ENCODE assay signal across 20 cellular contexts in the genomic region with DNA sequence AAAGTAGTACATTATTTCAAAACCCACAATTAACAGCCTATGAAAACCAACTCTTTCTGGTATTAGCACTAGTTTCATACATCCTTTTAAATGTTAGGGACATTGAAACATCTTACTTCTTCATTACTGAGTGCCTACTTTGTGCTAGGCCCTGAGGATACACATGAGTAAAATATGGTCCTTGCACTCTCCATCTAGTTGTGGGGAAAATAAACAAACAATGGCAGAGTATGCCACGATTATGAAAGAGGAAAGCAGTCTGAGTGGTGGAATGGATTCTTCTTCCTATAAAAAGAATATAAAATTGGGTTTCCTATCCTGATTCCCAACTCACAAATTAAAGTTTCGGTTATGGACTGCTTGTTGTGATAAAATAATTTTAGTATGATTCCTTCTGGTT.
DNase-seq lines count a peak whose midpoint lies in the region; ATAC-seq, FAIRE-seq and TF ChIP-seq lines count a peak whose summit lies in the region.
"Had no signal": no experiment of that assay in that cellular context is flagged by ENCODE, and none has a peak within 500 bp of the region (broad histone marks: within the 10 kb centered on the region; RNA-seq: fewer than 3 reads in every experiment).

No MANE protein-coding gene starts in this region.

- POLR2A ChIA-PET in A549 (lab: Yijun Ruan, JAX), result no interaction called here

- H3K4me3 ChIP-seq in A549, result no peak overlapping the region
- no peak overlapping the region for H3K4me3 ChIP-seq in small intestine (ENCODE audit: low read depth in 1 of 2, low read length in 2 of 2)

- peaks cover 6% of the 10 kb centered on the region for H3K9me3 Mint-ChIP-seq in central memory CD8-positive, alpha-beta T cell
- H3K9me3 Mint-ChIP-seq in osteocyte (ENCODE audit: unreplicated experiment), result no peaks in the 10 kb centered on the region
- peaks cover 4 to 5% of the 10 kb centered on the region in 2 donors for H3K9me3 Mint-ChIP-seq in stimulated activated naive B cell treated with anti-CD40 and anti-IgM and Interleukin-4, amounts not matched to agents 10 μg/mL and 1 μg/mL and 100 μg/mL, for 72 hours
- H3K9me3 Mint-ChIP-seq: endodermal cell, immature natural killer cell, nephron progenitor cell had no signal

- peak overlapping the region; percentile 77 for H3K4me2 ChIP-seq in A549

- H3K27ac ChIP-seq in A549 (peak overlapping the region; percentile 70 to 83), small intestine (ENCODE audit: low read depth in 1 of 2, low read length in 1 of 2) (no peak overlapping the region)
- H3K27ac ChIP-seq: HL-60, VCaP had no signal

- DNase-seq in A549 (ENCODE audit: low read depth in 1 of 2, low spot score in 1 of 2) (no peak), EL (peak; percentile 14), osteocyte (ENCODE audit: extremely low spot score, unreplicated experiment) (no peak), small intestine (no peak)
- no peak for DNase-seq in central memory CD8-positive, alpha-beta T cell (ENCODE audit: low spot score in 2 of 2)
- DNase-seq in stimulated activated naive B cell treated with anti-CD40 and anti-IgM and Interleukin-4, amounts not matched to agents 10 μg/mL and 1 μg/mL and 100 μg/mL, for 72 hours, result no peak
- DNase-seq: activated gamma-delta T cell, COR-L47, endodermal cell, immature natural killer cell, NCI-H2029, NCI-H510A treated with DMSO at 0.1 percent for 48 hours, nephron progenitor cell, T-helper 1 cell had no signal

- 44% methylated on average over 2 of the region's 2 CpGs for WGBS in A549 (ENCODE audit: missing lambda C conversion rate)
- 76 to 80% (median 78%) methylated on average over 2 of the region's 2 CpGs for WGBS in small intestine, 3 donors

- H3K4me3 Mint-ChIP-seq in central memory CD8-positive, alpha-beta T cell, result peak overlapping the region; percentile 56
- H3K4me3 Mint-ChIP-seq in osteocyte (ENCODE audit: unreplicated experiment), result no peak overlapping the region
- H3K4me3 Mint-ChIP-seq in stimulated activated naive B cell treated with anti-CD40 and anti-IgM and Interleukin-4, amounts not matched to agents 10 μg/mL and 1 μg/mL and 100 μg/mL, for 72 hours, result no peak overlapping the region
- H3K4me3 Mint-ChIP-seq: endodermal cell, immature natural killer cell, memory B cell had no signal

- no peak for TF ChIP-seq EP300 in A549 (IDR thresholded peaks at IDR 0.05)

- no peak for FAIRE-seq in A549 (lab: Jason Lieb, UNC)
- FAIRE-seq in small intestine (lab: Jason Lieb, UNC), result no peak

- no peak for TF ChIP-seq RAD21 in A549 (conservative IDR thresholded peaks at IDR 0.05 in 1 of 2, IDR thresholded peaks at IDR 0.05 in 1 of 2)

- TF ChIP-seq CTCF in A549 (IDR thresholded peaks at IDR 0.05) (no peak), osteocyte (IDR thresholded peaks at IDR 0.05) (no peak)

- H3K9me3 ChIP-seq in A549, result no peaks in the 10 kb centered on the region
- no peaks in the 10 kb centered on the region for H3K9me3 ChIP-seq in small intestine (ENCODE audit: control insufficient read depth, low read depth)
- H3K9me3 ChIP-seq: heart left ventricle had no signal

- H3K4me1 ChIP-seq in A549 (peaks cover 58% of the 10 kb centered on the region), small intestine (ENCODE audit: control insufficient read depth in 2 of 2, insufficient read depth in 1 of 2, low read depth in 1 of 2, low read length in 1 of 2) (peaks cover 2 to 6% of the 10 kb centered on the region in 2 donors)

- H3K4me1 Mint-ChIP-seq in central memory CD8-positive, alpha-beta T cell, result peaks cover 43% of the 10 kb centered on the region
- peaks cover 36% of the 10 kb centered on the region for H3K4me1 Mint-ChIP-seq in osteocyte (ENCODE audit: unreplicated experiment)
- peaks cover 9 to 46% of the 10 kb centered on the region in 2 donors for H3K4me1 Mint-ChIP-seq in stimulated activated naive B cell treated with anti-CD40 and anti-IgM and Interleukin-4, amounts not matched to agents 10 μg/mL and 1 μg/mL and 100 μg/mL, for 72 hours

- no peaks in the 10 kb centered on the region for H3K27me3 Mint-ChIP-seq in central memory CD8-positive, alpha-beta T cell
- no peaks in the 10 kb centered on the region for H3K27me3 Mint-ChIP-seq in osteocyte (ENCODE audit: unreplicated experiment)
- peaks cover 0 to 5% of the 10 kb centered on the region in 2 donors for H3K27me3 Mint-ChIP-seq in stimulated activated naive B cell treated with anti-CD40 and anti-IgM and Interleukin-4, amounts not matched to agents 10 μg/mL and 1 μg/mL and 100 μg/mL, for 72 hours

- H3K36me3 Mint-ChIP-seq in central memory CD8-positive, alpha-beta T cell (ENCODE audit: insufficient read depth), result peaks cover 8% of the 10 kb centered on the region
- peaks cover 8% of the 10 kb centered on the region for H3K36me3 Mint-ChIP-seq in osteocyte (ENCODE audit: unreplicated experiment)
- peaks cover 29 to 47% of the 10 kb centered on the region in 2 donors for H3K36me3 Mint-ChIP-seq in stimulated activated naive B cell treated with anti-CD40 and anti-IgM and Interleukin-4, amounts not matched to agents 10 μg/mL and 1 μg/mL and 100 μg/mL, for 72 hours

- ATAC-seq in A549 (no peak), HG02571 (IDR thresholded peaks at IDR 0.05; ENCODE audit: unreplicated experiment) (no peak), GM21619 (IDR thresholded peaks at IDR 0.05; ENCODE audit: unreplicated experiment) (no peak)
- no peak for ATAC-seq in central memory CD8-positive, alpha-beta T cell (replicated peaks; ENCODE audit: extremely low read depth, poor library complexity, severe bottlenecking)
- ATAC-seq in stimulated activated naive B cell treated with anti-CD40 and anti-IgM and Interleukin-4, amounts not matched to agents 10 μg/mL and 1 μg/mL and 100 μg/mL, for 72 hours (replicated peaks), result no peak

- no peaks in the 10 kb centered on the region for H3K36me3 ChIP-seq in small intestine (ENCODE audit: control insufficient read depth in 2 of 2, insufficient read depth in 2 of 2, low read length in 2 of 2)

- no peaks in the 10 kb centered on the region for H3K27me3 ChIP-seq in small intestine (ENCODE audit: control insufficient read depth in 2 of 2, insufficient read depth in 2 of 2, low read length in 2 of 2)
- H3K27me3 ChIP-seq: heart left ventricle had no signal

- TF ChIP-seq POLR2A in A549 (IDR thresholded peaks at IDR 0.05; ENCODE audit: low read length), result no peak

- CTCF ChIA-PET in A549 (lab: Yijun Ruan, JAX), result no interaction called here

- peak overlapping the region; percentile 61 for H3K27ac Mint-ChIP-seq in central memory CD8-positive, alpha-beta T cell (ENCODE audit: low read depth)
- H3K27ac Mint-ChIP-seq in osteocyte (ENCODE audit: unreplicated experiment), result peak overlapping the region; percentile 54
- H3K27ac Mint-ChIP-seq in stimulated activated naive B cell treated with anti-CD40 and anti-IgM and Interleukin-4, amounts not matched to agents 10 μg/mL and 1 μg/mL and 100 μg/mL, for 72 hours, result no peak overlapping the region
- H3K27ac Mint-ChIP-seq: memory B cell had no signal

TF ChIP-seq in A549, 52 proteins besides CTCF, POLR2A, EP300 and RAD21:
- TF ChIP-seq, protein P1, sequence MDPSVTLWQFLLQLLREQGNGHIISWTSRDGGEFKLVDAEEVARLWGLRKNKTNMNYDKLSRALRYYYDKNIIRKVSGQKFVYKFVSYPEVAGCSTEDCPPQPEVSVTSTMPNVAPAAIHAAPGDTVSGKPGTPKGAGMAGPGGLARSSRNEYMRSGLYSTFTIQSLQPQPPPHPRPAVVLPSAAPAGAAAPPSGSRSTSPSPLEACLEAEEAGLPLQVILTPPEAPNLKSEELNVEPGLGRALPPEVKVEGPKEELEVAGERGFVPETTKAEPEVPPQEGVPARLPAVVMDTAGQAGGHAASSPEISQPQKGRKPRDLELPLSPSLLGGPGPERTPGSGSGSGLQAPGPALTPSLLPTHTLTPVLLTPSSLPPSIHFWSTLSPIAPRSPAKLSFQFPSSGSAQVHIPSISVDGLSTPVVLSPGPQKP (IDR thresholded peaks at IDR 0.05; ENCODE audit: low read depth, low read length), result no peak
- TF ChIP-seq JUNB (IDR thresholded peaks at IDR 0.05), result no peak
- no peak for TF ChIP-seq HEYL (CRISPR knock-in tag; IDR thresholded peaks at IDR 0.05)
- TF ChIP-seq GATA3 (IDR thresholded peaks at IDR 0.05; ENCODE audit: borderline replicate concordance), result no peak

Comparison
In these comparisons a context has a peak if more than half of its experiments do, and no peak if none do; other contexts are left out.
1. H3K27ac ChIP-seq: peak in A549 (2 of 2); none in small intestine (0 of 2).